In the genomic region with DNA sequence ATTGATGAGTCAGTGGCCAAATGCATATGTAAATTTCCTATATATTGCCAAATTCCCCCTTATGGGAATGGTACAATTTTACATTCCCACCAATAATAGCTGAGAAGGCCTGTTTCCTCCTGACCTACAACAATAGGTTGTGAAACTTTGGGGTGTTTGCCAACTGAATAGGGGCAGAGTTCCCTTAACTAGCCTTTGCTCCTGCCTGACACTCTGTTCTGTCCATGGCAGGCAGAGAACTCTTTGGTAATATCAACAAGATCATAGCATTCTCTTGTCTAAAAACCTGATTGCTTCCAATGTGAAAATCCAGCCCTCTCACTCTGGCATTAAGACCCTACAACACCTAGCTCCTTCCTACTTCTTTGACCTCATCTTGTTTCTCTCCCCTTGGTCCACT, we compare ENCODE assay signal across 25 cellular contexts.
"Had no signal": no experiment of that assay in that cellular context is flagged by ENCODE, and none has a peak within 500 bp of the region (broad histone marks: within the 10 kb centered on the region; RNA-seq: fewer than 3 reads in every experiment).

No MANE protein-coding gene starts in this region.

- H3K27ac Mint-ChIP-seq: dendritic cell treated with granulocyte-macrophage colony-stimulating factor and Interleukin-4, amounts not matched to agents 40 ng/mL and 50 ng/mL, for 4 days; effector memory CD8-positive, alpha-beta T cell; endodermal cell; immature natural killer cell; memory B cell had no signal

- H3K79me2 ChIP-seq: hepatocyte had no signal

- H3K27me3 ChIP-seq: colonic mucosa, foreskin keratinocyte, gastroesophageal sphincter, heart left ventricle, hepatocyte, left lung had no signal

- DNase-seq: cerebellar nuclear complex; colonic mucosa; cortex of kidney; effector CD8-positive, alpha-beta T cell; effector memory CD8-positive, alpha-beta T cell; endodermal cell; erythroblast; foreskin keratinocyte; heart left ventricle; hypothalamus; immature natural killer cell; islet precursor cell; kidney; kidney glomerular epithelial cell; left colon; left lung; left ventricle myocardium superior; lower lobe of right lung; mesendoderm; midbrain had no signal

- H3K4me2 ChIP-seq: hepatocyte had no signal

- H3K4me1 ChIP-seq: colonic mucosa, foreskin keratinocyte, gastroesophageal sphincter, left lung, lower lobe of right lung had no signal

- H3K9me3 ChIP-seq: colonic mucosa, gastroesophageal sphincter, heart left ventricle, lower lobe of right lung had no signal

- H3K36me3 ChIP-seq: colonic mucosa, gastroesophageal sphincter, heart left ventricle, left lung, lower lobe of right lung had no signal

- H2AFZ ChIP-seq: hepatocyte had no signal

- H3K4me1 Mint-ChIP-seq: endodermal cell, immature natural killer cell, memory B cell had no signal

- H3K36me3 Mint-ChIP-seq: immature natural killer cell, memory B cell had no signal

- H3K4me3 ChIP-seq: colonic mucosa, gastroesophageal sphincter, heart left ventricle, hepatocyte, left lung, lower lobe of right lung had no signal

- H3K4me3 Mint-ChIP-seq: dendritic cell treated with granulocyte-macrophage colony-stimulating factor and Interleukin-4, amounts not matched to agents 40 ng/mL and 50 ng/mL, for 4 days; effector memory CD8-positive, alpha-beta T cell; endodermal cell; immature natural killer cell; memory B cell had no signal

- H3K27ac ChIP-seq: colonic mucosa, epithelial cell of prostate, foreskin keratinocyte, gastroesophageal sphincter, heart left ventricle, hepatocyte, left lung, lower lobe of right lung had no signal
